In genomic region chr14:73745571-73746539, GRCh38 we compare ENCODE assay signal across 7 cellular contexts. TPM values are rescaled to one million over a fixed set of nuclear protein-coding genes. Genes with fewer than 3 reads are reported as not detected.
DNase-seq lines count a peak whose midpoint lies in the region; ATAC-seq and TF ChIP-seq lines count a peak whose summit lies in the region.

No MANE protein-coding gene starts in this region.

- no peaks in the 10 kb centered on the region for H3K36me3 ChIP-seq in HUES48 (ENCODE audit: control insufficient read depth, insufficient read depth, low read length)
- no peaks in the 10 kb centered on the region for H3K36me3 ChIP-seq in WERI-Rb-1

- ATAC-seq in stimulated activated naive B cell treated with anti-CD40 and anti-IgM and Interleukin-4, amounts not matched to agents 10 μg/mL and 1 μg/mL and 100 μg/mL, for 72 hours (replicated peaks): no peak

- H3K9me3 Mint-ChIP-seq in immature natural killer cell: no peaks in the 10 kb centered on the region
- H3K9me3 Mint-ChIP-seq in stimulated activated naive B cell treated with anti-CD40 and anti-IgM and Interleukin-4, amounts not matched to agents 10 μg/mL and 1 μg/mL and 100 μg/mL, for 72 hours: no peaks in the 10 kb centered on the region
- no peaks in the 10 kb centered on the region for H3K9me3 Mint-ChIP-seq in glutamatergic neuron (ENCODE audit: unreplicated experiment)

- no peak overlapping the region for H3K9ac ChIP-seq in HUES48 (ENCODE audit: low read depth, low read length)

- H3K9me3 ChIP-seq in HUES48 (ENCODE audit: control insufficient read depth, insufficient read depth, low read length) (no peaks in the 10 kb centered on the region), WERI-Rb-1 (ENCODE audit: severe bottlenecking) (no peaks in the 10 kb centered on the region)

- H3K27me3 Mint-ChIP-seq in immature natural killer cell (ENCODE audit: low read depth in 3 of 3): peaks cover 2 to 16% (median 7%) of the 10 kb centered on the region in 3 donors
- H3K27me3 Mint-ChIP-seq in stimulated activated naive B cell treated with anti-CD40 and anti-IgM and Interleukin-4, amounts not matched to agents 10 μg/mL and 1 μg/mL and 100 μg/mL, for 72 hours: no peaks in the 10 kb centered on the region
- peaks cover 5% of the 10 kb centered on the region for H3K27me3 Mint-ChIP-seq in glutamatergic neuron (ENCODE audit: unreplicated experiment)

- H3K27me3 ChIP-seq in HUES48 (ENCODE audit: control insufficient read depth, insufficient read depth, low read length) (no peaks in the 10 kb centered on the region), WERI-Rb-1 (ENCODE audit: insufficient read depth, low read depth, severe bottlenecking) (no peaks in the 10 kb centered on the region)

- H3K36me3 Mint-ChIP-seq in immature natural killer cell (no peaks in the 10 kb centered on the region), glutamatergic neuron (ENCODE audit: unreplicated experiment) (no peaks in the 10 kb centered on the region)
- peaks cover 10 to 30% of the 10 kb centered on the region in 2 donors for H3K36me3 Mint-ChIP-seq in stimulated activated naive B cell treated with anti-CD40 and anti-IgM and Interleukin-4, amounts not matched to agents 10 μg/mL and 1 μg/mL and 100 μg/mL, for 72 hours

- TF ChIP-seq CTCF in WERI-Rb-1 (IDR thresholded peaks at IDR 0.05; ENCODE audit: low read depth, low read length): no peak
- TF ChIP-seq CTCF in GM10266 (IDR thresholded peaks at IDR 0.05; ENCODE audit: control insufficient read depth, insufficient read depth, low read depth, missing control alignments): no peak
- no peak for TF ChIP-seq CTCF in glutamatergic neuron (IDR thresholded peaks at IDR 0.05; ENCODE audit: partially characterized antibody, unreplicated experiment)

- H3K4me3 Mint-ChIP-seq in immature natural killer cell: peak overlapping the region in 4 of 5 donors; percentile 76 to 92 (median 88)
- H3K4me3 Mint-ChIP-seq in stimulated activated naive B cell treated with anti-CD40 and anti-IgM and Interleukin-4, amounts not matched to agents 10 μg/mL and 1 μg/mL and 100 μg/mL, for 72 hours: peak overlapping the region in 1 of 2 donors; percentile 65
- no peak overlapping the region for H3K4me3 Mint-ChIP-seq in glutamatergic neuron (ENCODE audit: unreplicated experiment)

- DNase-seq in WERI-Rb-1 (peak; percentile 54), immature natural killer cell (no peak), GM10266 (ENCODE audit: extremely low spot score) (no peak), glutamatergic neuron (no peak)
- DNase-seq in stimulated activated naive B cell treated with anti-CD40 and anti-IgM and Interleukin-4, amounts not matched to agents 10 μg/mL and 1 μg/mL and 100 μg/mL, for 72 hours: no peak
- no peak for DNase-seq in activated effector memory CD4-positive, alpha-beta T cell treated with anti-CD3 and anti-CD28 coated beads, Interleukin-2, amount 50 U/mL, for 16 hours

- H3K4me1 Mint-ChIP-seq in immature natural killer cell (peaks cover 97% of the 10 kb centered on the region in 2 donors), glutamatergic neuron (ENCODE audit: low read depth, unreplicated experiment) (peaks cover 14% of the 10 kb centered on the region)
- H3K4me1 Mint-ChIP-seq in stimulated activated naive B cell treated with anti-CD40 and anti-IgM and Interleukin-4, amounts not matched to agents 10 μg/mL and 1 μg/mL and 100 μg/mL, for 72 hours: peaks cover 78 to 99% of the 10 kb centered on the region in 2 donors

- H3K27ac ChIP-seq in HUES48 (ENCODE audit: low read depth, low read length): peak overlapping the region; percentile 34
- H3K27ac ChIP-seq in WERI-Rb-1: peak overlapping the region; percentile 75

- peaks cover 43% of the 10 kb centered on the region for H3K4me1 ChIP-seq in HUES48 (ENCODE audit: control insufficient read depth, insufficient read depth, low read length)

- H3K4me3 ChIP-seq in HUES48 (ENCODE audit: low read depth, low read length) (no peak overlapping the region), WERI-Rb-1 (ENCODE audit: low read depth, low read length) (no peak overlapping the region)

- peak overlapping the region; percentile 89 to 98 (median 96) for H3K27ac Mint-ChIP-seq in immature natural killer cell
- H3K27ac Mint-ChIP-seq in stimulated activated naive B cell treated with anti-CD40 and anti-IgM and Interleukin-4, amounts not matched to agents 10 μg/mL and 1 μg/mL and 100 μg/mL, for 72 hours: peak overlapping the region; percentile 56
- H3K27ac Mint-ChIP-seq in glutamatergic neuron (ENCODE audit: unreplicated experiment): no peak overlapping the region

RNA-seq across cellular contexts. Expression of gene PNMA1, which starts 31.7 kb away (rescaled TPM):
- 10 to 100 TPM; 19.6 to 39.2 (median 23.8) TPM for polyA plus RNA-seq in immature natural killer cell
- total RNA-seq in glutamatergic neuron (ENCODE audit: unreplicated experiment): 145 TPM
